26 cellular contexts compared by ENCODE assay signal in the genomic region with DNA sequence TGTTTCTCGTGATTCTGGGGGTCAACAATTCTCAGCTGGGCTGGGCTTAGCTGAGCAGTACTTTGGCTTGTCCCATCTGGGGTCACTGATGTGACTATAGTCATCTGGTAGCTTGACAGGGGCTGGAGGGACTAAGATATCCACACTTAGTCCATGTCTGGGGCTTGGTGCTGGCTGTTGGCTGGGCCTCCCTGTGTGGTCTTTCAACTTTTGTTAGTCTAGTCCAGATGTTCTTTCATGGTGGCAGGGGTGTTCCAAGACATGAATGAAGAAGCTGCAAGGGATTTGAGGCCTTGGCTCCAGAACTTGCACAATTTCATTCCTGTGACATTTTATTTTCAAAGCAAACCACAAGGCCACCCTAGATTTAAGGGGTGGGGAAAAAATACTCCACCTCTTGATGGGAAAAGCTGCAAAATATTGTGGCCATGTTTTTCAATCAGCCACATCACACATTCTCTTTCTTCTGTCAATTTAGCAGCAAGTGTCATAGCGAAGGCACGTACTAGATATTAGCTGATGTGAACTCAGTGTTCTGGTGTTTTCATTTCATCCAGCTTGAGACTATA. TPM values are rescaled to one million over a fixed set of nuclear protein-coding genes. Genes with fewer than 3 reads are reported as not detected.
"Had no signal": no experiment of that assay in that cellular context is flagged by ENCODE, and none has a peak within 500 bp of the region (broad histone marks: within the 10 kb centered on the region; RNA-seq: fewer than 3 reads in every experiment).

No MANE protein-coding gene starts in this region.

- H3K36me3 Mint-ChIP-seq: activated naive CD8-positive, alpha-beta T cell; brain; T-cell had no signal

- H3K27ac ChIP-seq: KMS-11, SK-N-MC, VCaP had no signal

- H3K4me3 ChIP-seq: SK-N-MC had no signal

- ATAC-seq: activated CD4-positive, alpha-beta T cell treated with anti-CD3 and anti-CD28 coated beads for 36 hours; activated T-helper 17 cell treated with anti-CD3 and anti-CD28 coated beads, Interleukin-2, amount 50 U/mL, for 72 hours; T-cell had no signal

- H3K4me3 Mint-ChIP-seq: activated CD4-positive, alpha-beta memory T cell treated with anti-CD3 and anti-CD28 coated beads, Interleukin-2, amount 10 ng/mL, durations not matched to agents 7 days and 5 days; activated CD4-positive, alpha-beta T cell treated with anti-CD3 and anti-CD28 coated beads for 36 hours; activated naive CD4-positive, alpha-beta T cell treated with anti-CD3 and anti-CD28 coated beads for 36 hours; activated naive CD8-positive, alpha-beta T cell; activated T-helper 17 cell treated with anti-CD3 and anti-CD28 coated beads, Interleukin-2, amount 50 U/mL, for 72 hours; brain; T-cell had no signal

- DNase-seq: activated CD4-positive, alpha-beta memory T cell treated with anti-CD3 and anti-CD28 coated beads, Interleukin-2, amount 10 ng/mL, durations not matched to agents 7 days and 5 days; activated CD4-positive, alpha-beta T cell treated with anti-CD3 and anti-CD28 coated beads for 36 hours; activated CD4-positive, alpha-beta T cell treated with anti-CD3 and anti-CD28 coated beads, Interleukin-2, amount 50 U/mL, for 1 hour; activated CD4-positive, CD25-positive, alpha-beta regulatory T cell; activated gamma-delta T cell; activated naive CD4-positive, alpha-beta T cell treated with anti-CD3 and anti-CD28 coated beads for 36 hours; activated T-cell treated with anti-CD3 and anti-CD28 coated beads for 4 hours; activated T-cell treated with anti-CD3 and anti-CD28 coated beads, Interleukin-2, amount 50 U/mL, for 48 hours; amygdala; NCI-H1092 treated with DMSO at 0.1 percent for 48 hours; NCI-H1417 treated with DMSO at 0.1 percent for 48 hours; NCI-H1694 treated with DMSO at 0.1 percent for 48 hours; NCI-H2029 treated with DMSO at 0.1 percent for 48 hours; NCI-H345; NCI-H510A treated with DMSO at 0.1 percent for 48 hours; SIG-M5; T-cell; T-helper 2 cell; T1000 had no signal

- H3K9me3 Mint-ChIP-seq: activated naive CD4-positive, alpha-beta T cell treated with anti-CD3 and anti-CD28 coated beads for 36 hours; activated T-helper 17 cell treated with anti-CD3 and anti-CD28 coated beads, Interleukin-2, amount 50 U/mL, for 72 hours; brain; T-cell had no signal

- H3K27ac Mint-ChIP-seq: activated CD4-positive, alpha-beta memory T cell treated with anti-CD3 and anti-CD28 coated beads, Interleukin-2, amount 10 ng/mL, durations not matched to agents 7 days and 5 days; activated CD4-positive, alpha-beta T cell treated with anti-CD3 and anti-CD28 coated beads for 36 hours; activated naive CD4-positive, alpha-beta T cell treated with anti-CD3 and anti-CD28 coated beads for 36 hours; activated naive CD8-positive, alpha-beta T cell; activated T-helper 17 cell treated with anti-CD3 and anti-CD28 coated beads, Interleukin-2, amount 50 U/mL, for 72 hours; T-cell had no signal

- H3K27me3 Mint-ChIP-seq: activated CD4-positive, alpha-beta memory T cell treated with anti-CD3 and anti-CD28 coated beads, Interleukin-2, amount 10 ng/mL, durations not matched to agents 7 days and 5 days; activated T-helper 17 cell treated with anti-CD3 and anti-CD28 coated beads, Interleukin-2, amount 50 U/mL, for 72 hours; brain had no signal

RNA-seq across cellular contexts. Expression of a gene that starts 59.2 kb away (rescaled TPM):
- total RNA-seq: activated CD4-positive, alpha-beta memory T cell treated with anti-CD3 and anti-CD28 coated beads, Interleukin-2, amount 10 ng/mL, durations not matched to agents 7 days and 5 days; activated CD4-positive, alpha-beta T cell treated with anti-CD3 and anti-CD28 coated beads for 36 hours; activated CD8-positive, alpha-beta memory T cell treated with anti-CD3 and anti-CD28 coated beads for 36 hours; activated naive CD4-positive, alpha-beta T cell treated with anti-CD3 and anti-CD28 coated beads for 36 hours; activated T-helper 17 cell treated with anti-CD3 and anti-CD28 coated beads, Interleukin-2, amount 50 U/mL, for 72 hours; T-cell had no signal
